In genomic region chr1:223670458-223671159, GRCh38 we compare ENCODE assay signal across 8 cellular contexts. TPM values are rescaled to one million over a fixed set of nuclear protein-coding genes. Genes with fewer than 3 reads are reported as not detected.
A peak's percentile ranks its signal among the peaks of the same experiment; 100 is the strongest.
DNase-seq lines count a peak whose midpoint lies in the region; ATAC-seq lines count a peak whose summit lies in the region.

No MANE protein-coding gene starts in this region.

- peak; percentile 49 for DNase-seq in A172 (ENCODE audit: low spot score)
- DNase-seq in ELF-1 (ENCODE audit: low read depth, low spot score), result peak; percentile 22
- DNase-seq in NCI-H774 (lab: John Stamatoyannopoulos, UW), result peak; percentile 31
- DNase-seq in cerebellar cortex (ENCODE audit: low spot score), result peak; percentile 33
- DNase-seq in myocyte (ENCODE audit: low read depth), result peak; percentile 19
- DNase-seq in ureter (ENCODE audit: low spot score), result no peak
- no peak for DNase-seq in HPDE6-E6E7 (ENCODE audit: extremely low spot score)

- ATAC-seq in HG03457 (IDR thresholded peaks at IDR 0.05; ENCODE audit: unreplicated experiment), result no peak

RNA-seq across cellular contexts. Expression of gene CAPN8, which starts 5.1 kb away (rescaled TPM):
- not detected in 2 replicates for total RNA-seq in A172 (2014; rRNA removed; shearing (Covaris generic))
- total RNA-seq in myocyte, result 0.47 TPM in 1 of 2 replicates, not detected in the other
- 0.13 TPM for polyA plus RNA-seq in myocyte (2012)
- total RNA-seq in ureter, result 97.2 TPM

RNA-seq across cellular contexts. Expression of gene CAPN2, which starts 41.7 kb away (rescaled TPM):
- total RNA-seq in A172 (2014; rRNA removed; shearing (Covaris generic)), result 432 and 455 TPM in 2 replicates
- 199 and 234 TPM in 2 replicates for total RNA-seq in myocyte
- polyA plus RNA-seq in myocyte (2012), result 267 TPM
- 151 TPM for total RNA-seq in ureter

Comparison
In these comparisons a context has a peak if more than half of its experiments do, and no peak if none do; other contexts are left out.
1. DNase-seq: peak in A172 (single experiment), ELF-1 (single experiment), NCI-H774 (single experiment), cerebellar cortex (single experiment) and myocyte (single experiment); none in ureter (single experiment) and HPDE6-E6E7 (single experiment).
2. RNA of gene CAPN8, which starts 5.1 kb away (total RNA-seq): 97.2 TPM in ureter (single experiment); not detected in A172 and 0.47 TPM in myocyte; every median in the first group is over 10 times any median in the second.